ENCODE assay signal across 8 cellular contexts in the genomic region with DNA sequence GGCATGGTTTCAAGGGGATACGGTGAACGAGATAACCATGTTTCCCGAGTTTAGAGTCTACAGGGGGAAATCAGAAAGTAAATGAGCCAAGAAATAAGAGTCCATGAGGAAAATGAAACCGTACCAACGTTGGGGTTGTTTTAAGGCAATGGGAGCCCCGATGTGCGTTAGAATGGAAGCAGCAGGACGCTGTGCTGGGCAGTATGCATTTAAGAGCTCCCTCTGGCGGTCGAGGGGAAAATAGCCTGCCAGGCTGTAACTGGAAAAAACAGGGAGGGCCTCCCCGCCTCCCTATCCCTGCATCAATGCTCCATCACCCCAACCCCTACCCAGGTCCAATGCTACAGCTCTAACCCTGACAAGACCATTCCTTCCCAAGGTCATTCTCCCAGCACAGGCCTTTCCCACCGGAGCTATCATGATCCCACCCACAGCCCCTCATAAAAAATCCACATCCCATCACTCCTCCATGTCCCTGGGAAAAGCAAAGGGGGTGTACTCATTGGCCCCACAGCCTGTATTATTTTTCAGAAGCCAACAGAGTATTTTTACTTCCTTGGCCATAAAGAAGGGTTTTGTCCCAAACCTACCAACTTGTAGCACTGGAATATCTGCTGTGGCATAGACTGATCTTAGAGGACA.
A peak's percentile ranks its signal among the peaks of the same experiment; 100 is the strongest.
DNase-seq lines count a peak whose midpoint lies in the region; ATAC-seq and TF ChIP-seq lines count a peak whose summit lies in the region.

No MANE protein-coding gene starts in this region.

- no peak for ATAC-seq in GM21515 (IDR thresholded peaks at IDR 0.05; ENCODE audit: unreplicated experiment)

- H3K27me3 ChIP-seq in fibroblast of lung (ENCODE audit: control insufficient read depth, insufficient read depth, low read length): no peaks in the 10 kb centered on the region
- no peaks in the 10 kb centered on the region for H3K27me3 ChIP-seq in osteoblast (ENCODE audit: insufficient read depth, low read length)
- H3K27me3 ChIP-seq in uterus: no peaks in the 10 kb centered on the region

- no peaks in the 10 kb centered on the region for H3K79me2 ChIP-seq in fibroblast of lung (ENCODE audit: control insufficient read depth, insufficient read depth, low read length)
- H3K79me2 ChIP-seq in osteoblast (ENCODE audit: insufficient read depth, low read length): no peaks in the 10 kb centered on the region

- H3K9me3 ChIP-seq in fibroblast of lung (ENCODE audit: control insufficient read depth, insufficient read depth, low read depth, low read length) (no peaks in the 10 kb centered on the region), osteoblast (ENCODE audit: low read depth, low read length) (no peaks in the 10 kb centered on the region), uterus (no peaks in the 10 kb centered on the region)

- H3K4me1 ChIP-seq in fibroblast of lung (ENCODE audit: control insufficient read depth, extremely low read depth, insufficient read depth, low read length) (no peaks in the 10 kb centered on the region), osteoblast (ENCODE audit: insufficient read depth, low read length) (no peaks in the 10 kb centered on the region), uterus (no peaks in the 10 kb centered on the region)

- peak; percentile 57 for DNase-seq in GM12865 (ENCODE audit: low read depth)
- DNase-seq in NCI-H2029 treated with DMSO at 0.1 percent for 48 hours (lab: John Stamatoyannopoulos, UW): peak; percentile 29
- peak; percentile 2 to 17 for DNase-seq in activated CD4-positive, alpha-beta T cell treated with anti-CD3 and anti-CD28 coated beads, Interleukin-2, amount 50 U/mL, for 24 hours (ENCODE audit: low read depth in 1 of 2, low spot score in 1 of 2)
- peak; percentile 8 to 9 for DNase-seq in fibroblast of lung (ENCODE audit: low read depth in 2 of 2)
- peak; percentile 92 for DNase-seq in osteoblast (ENCODE audit: insufficient read length, low spot score, missing footprints)
- no peak for DNase-seq in uterus

- H4K20me1 ChIP-seq in fibroblast of lung (ENCODE audit: control insufficient read depth, extremely low read depth, insufficient read depth, low read length) (no peaks in the 10 kb centered on the region), osteoblast (ENCODE audit: insufficient read depth, low read length) (no peaks in the 10 kb centered on the region)

- H3K4me2 ChIP-seq in fibroblast of lung (ENCODE audit: extremely low read depth, insufficient read depth, low read length) (no peak overlapping the region), osteoblast (ENCODE audit: insufficient read depth, low read length) (peak overlapping the region; percentile 36)

- intact Hi-C loops in uterus (cut with DNase I; ENCODE audit: low total_unique reads): no loop called here

- no peak overlapping the region for H3K9ac ChIP-seq in fibroblast of lung (ENCODE audit: insufficient read depth, low read length)

- TF ChIP-seq POLR2A in uterus (IDR thresholded peaks at IDR 0.05): no peak

- H3K27ac ChIP-seq in 22Rv1 (no peak overlapping the region), fibroblast of lung (ENCODE audit: insufficient read depth, low read length) (no peak overlapping the region), osteoblast (ENCODE audit: low read depth, low read length) (no peak overlapping the region), uterus (no peak overlapping the region)

- no peak overlapping the region for H2AFZ ChIP-seq in fibroblast of lung (ENCODE audit: low read length)
- H2AFZ ChIP-seq in osteoblast (ENCODE audit: low read length): no peak overlapping the region

- H3K4me3 ChIP-seq in GM12865 (ENCODE audit: low read depth, low read length) (no peak overlapping the region), fibroblast of lung (replicated peaks in 1 of 4; ENCODE audit: control extremely low read depth in 1 of 4, insufficient read depth in 1 of 4, low read depth in 3 of 4, low read length in 4 of 4) (no peak overlapping the region), osteoblast (ENCODE audit: insufficient read depth, low read length) (no peak overlapping the region), uterus (no peak overlapping the region)

- TF ChIP-seq CTCF in 22Rv1 (IDR thresholded peaks at IDR 0.05) (peak; percentile 98), GM12865 (IDR thresholded peaks at IDR 0.05; ENCODE audit: insufficient read depth, low read depth, low read length, missing control alignments) (peak; percentile 90), fibroblast of lung (conservative IDR thresholded peaks at IDR 0.05 in 1 of 2, IDR thresholded peaks at IDR 0.05 in 1 of 2; ENCODE audit: low read depth in 1 of 2, low read length in 2 of 2) (peak; percentile 56 to 62), osteoblast (IDR thresholded peaks at IDR 0.05; ENCODE audit: extremely low read depth, low read depth, low read length) (peak; percentile 86), uterus (IDR thresholded peaks at IDR 0.05) (peak; percentile 22 to 47 (median 41))

- H3K36me3 ChIP-seq in fibroblast of lung (ENCODE audit: control insufficient read depth, insufficient read depth, low read length) (no peaks in the 10 kb centered on the region), osteoblast (ENCODE audit: insufficient read depth, low read length) (no peaks in the 10 kb centered on the region), uterus (no peaks in the 10 kb centered on the region)

Comparison
In these comparisons a context has a peak if more than half of its experiments do, and no peak if none do; other contexts are left out.
1. CTCF ChIP-seq: peak in every context shown above with its lines; median percentile 98 in 22Rv1; 90 in GM12865; 86 in osteoblast; 59 in fibroblast of lung; 41 in uterus.
2. DNase-seq: peak in GM12865 (single experiment), NCI-H2029 treated with DMSO at 0.1 percent for 48 hours (single experiment), activated CD4-positive, alpha-beta T cell treated with anti-CD3 and anti-CD28 coated beads, Interleukin-2, amount 50 U/mL, for 24 hours (2 of 2), fibroblast of lung (2 of 2) and osteoblast (single experiment); none in uterus (0 of 2).